ENCODE assay signal across 4 cellular contexts in the genomic region with DNA sequence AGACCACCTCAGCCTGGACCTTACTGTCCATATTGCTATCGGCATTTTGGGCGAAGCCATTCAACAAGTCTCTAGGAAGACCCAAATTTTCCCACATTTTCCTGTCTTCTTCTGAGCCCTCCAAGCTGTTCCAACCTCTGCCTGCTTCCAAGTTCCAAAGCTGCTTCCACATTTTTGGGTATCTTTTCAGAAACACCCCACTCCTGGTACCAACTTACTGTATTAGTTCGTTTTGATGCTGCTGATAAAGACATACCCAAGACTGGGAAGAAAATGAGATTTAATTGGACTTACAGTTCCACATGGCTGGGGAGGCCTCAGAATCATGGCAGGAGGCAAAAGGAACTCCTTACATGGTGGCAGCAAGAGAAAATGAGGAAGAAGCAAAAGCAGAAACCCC. TPM values are rescaled to one million over a fixed set of nuclear protein-coding genes. Genes with fewer than 3 reads are reported as not detected.
"Had no signal": no experiment of that assay in that cellular context is flagged by ENCODE, and none has a peak within 500 bp of the region (broad histone marks: within the 10 kb centered on the region; RNA-seq: fewer than 3 reads in every experiment).

No MANE protein-coding gene starts in this region.

RNA-seq across cellular contexts. Expression of gene PEX5L, which starts 28.4 kb away (rescaled TPM):
- total RNA-seq: HepG2, HT-29, IMR-90 had no signal
- polyA plus RNA-seq: HepG2, IgD-negative memory B cell, IMR-90 had no signal
